ENCODE assay signal across 1 cellular context in the genomic region with DNA sequence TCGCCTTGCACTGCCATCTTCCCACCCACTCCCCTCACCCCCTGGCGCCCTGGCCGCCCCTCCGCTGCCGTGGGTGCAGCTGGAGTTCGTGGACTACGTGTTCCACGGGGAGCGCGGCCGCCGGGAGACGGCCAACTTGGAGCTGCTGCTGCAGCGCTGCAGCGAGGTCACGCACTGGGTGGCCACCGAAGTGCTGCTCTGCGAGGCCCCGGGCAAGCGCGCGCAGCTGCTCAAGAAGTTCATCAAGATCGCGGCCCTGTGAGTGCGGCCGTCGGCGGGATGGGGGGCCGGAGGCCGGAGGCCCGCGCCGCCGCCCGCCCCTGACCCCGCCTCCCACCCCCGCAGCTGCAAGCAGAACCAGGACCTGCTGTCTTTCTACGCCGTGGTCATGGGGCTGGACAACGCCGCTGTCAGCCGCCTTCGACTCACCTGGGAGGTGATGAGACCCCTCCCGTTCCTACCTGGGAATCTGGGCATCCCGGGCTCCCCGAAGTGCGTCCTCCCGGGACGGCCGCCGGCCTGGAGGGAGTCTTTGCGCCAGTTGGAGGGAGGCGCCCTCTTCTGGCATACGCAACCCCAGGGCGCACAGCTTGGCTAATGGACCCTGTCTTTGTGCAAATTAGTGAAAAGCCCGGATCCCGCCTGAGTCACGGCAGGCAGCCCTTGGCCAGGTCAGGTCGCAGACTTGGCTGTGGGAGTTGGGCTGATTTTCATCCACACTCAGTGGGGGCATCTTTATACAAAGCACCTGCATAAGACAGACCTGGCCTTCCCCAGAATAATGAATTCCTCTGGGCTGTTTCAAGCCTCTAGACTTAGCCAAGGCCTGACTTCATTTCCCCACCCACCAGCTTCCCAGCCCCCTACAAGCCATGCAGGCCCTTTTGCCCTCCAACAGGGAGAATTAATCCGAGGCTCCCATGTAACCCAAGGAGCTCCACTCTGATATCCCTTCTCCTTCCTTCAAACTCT.
TF ChIP-seq lines count a peak whose summit lies in the region.

No MANE protein-coding gene starts in this region.

TF ChIP-seq in neural cell, 6 proteins besides CTCF, POLR2A, EP300 and RAD21 (continued from another document):
- TF ChIP-seq MXI1 (conservative IDR thresholded peaks at IDR 0.05; ENCODE audit: poor library complexity, severe bottlenecking) = no peak
